In genomic region chr2:230414302-230414701, GRCh38 we compare ENCODE assay signal across 16 cellular contexts. TPM values are rescaled to one million over a fixed set of nuclear protein-coding genes. Genes with fewer than 3 reads are reported as not detected.
DNase-seq lines count a peak whose midpoint lies in the region; ATAC-seq and TF ChIP-seq lines count a peak whose summit lies in the region.
"Had no signal": no experiment of that assay in that cellular context is flagged by ENCODE, and none has a peak within 500 bp of the region (broad histone marks: within the 10 kb centered on the region; RNA-seq: fewer than 3 reads in every experiment).

No MANE protein-coding gene starts in this region.

- H3K4me3 Mint-ChIP-seq in CD4-positive, CD25-positive, alpha-beta regulatory T cell: peak overlapping the region; percentile 94 to 100 (median 98)
- peak overlapping the region; percentile 48 to 99 (median 85) for H3K4me3 Mint-ChIP-seq in CD8-positive, alpha-beta memory T cell
- peak overlapping the region in 7 of 8 donors; percentile 23 to 98 (median 91) for H3K4me3 Mint-ChIP-seq in naive B cell
- H3K4me3 Mint-ChIP-seq in endothelial cell (ENCODE audit: unreplicated experiment): no peak overlapping the region

- H3K4me3 ChIP-seq in CD4-positive, CD25-positive, alpha-beta regulatory T cell (ENCODE audit: low read depth, low read length): no peak overlapping the region
- H3K4me3 ChIP-seq in CD8-positive, alpha-beta memory T cell (ENCODE audit: low read length): no peak overlapping the region
- H3K4me3 ChIP-seq: adrenal gland, upper lobe of right lung had no signal

- H3K27me3 Mint-ChIP-seq in CD4-positive, CD25-positive, alpha-beta regulatory T cell: no peaks in the 10 kb centered on the region
- H3K27me3 Mint-ChIP-seq in CD8-positive, alpha-beta memory T cell: no peaks in the 10 kb centered on the region
- H3K27me3 Mint-ChIP-seq in naive B cell: no peaks in the 10 kb centered on the region
- peaks cover 6% of the 10 kb centered on the region for H3K27me3 Mint-ChIP-seq in endothelial cell (ENCODE audit: unreplicated experiment)

- peaks cover 4% of the 10 kb centered on the region for H3K36me3 Mint-ChIP-seq in CD4-positive, CD25-positive, alpha-beta regulatory T cell
- H3K36me3 Mint-ChIP-seq in CD8-positive, alpha-beta memory T cell: peaks cover 1 to 36% (median 4%) of the 10 kb centered on the region in 3 donors
- H3K36me3 Mint-ChIP-seq in activated naive CD4-positive, alpha-beta T cell treated with anti-CD3 and anti-CD28 coated beads, Interleukin-2, amount 50 U/mL, for 72 hours: peaks cover 32 to 57% of the 10 kb centered on the region in 2 donors
- H3K36me3 Mint-ChIP-seq in naive B cell (peaks cover 11 to 22% of the 10 kb centered on the region in 2 donors), endothelial cell (ENCODE audit: low read depth, unreplicated experiment) (no peaks in the 10 kb centered on the region)

- no peak for TF ChIP-seq CTCF in endothelial cell (IDR thresholded peaks at IDR 0.05; ENCODE audit: unreplicated experiment)

- ATAC-seq in CD4-positive, CD25-positive, alpha-beta regulatory T cell (ENCODE audit: low read depth in 2 of 2): no peak
- no peak for ATAC-seq in activated naive CD4-positive, alpha-beta T cell treated with anti-CD3 and anti-CD28 coated beads, Interleukin-2, amount 50 U/mL, for 72 hours
- ATAC-seq in naive B cell (ENCODE audit: low read depth in 2 of 2) (no peak), HG03280 (IDR thresholded peaks at IDR 0.05; ENCODE audit: unreplicated experiment) (no peak)
- ATAC-seq: upper lobe of right lung had no signal

- no peaks in the 10 kb centered on the region for H3K9me3 Mint-ChIP-seq in CD4-positive, CD25-positive, alpha-beta regulatory T cell
- H3K9me3 Mint-ChIP-seq in CD8-positive, alpha-beta memory T cell: no peaks in the 10 kb centered on the region
- no peaks in the 10 kb centered on the region for H3K9me3 Mint-ChIP-seq in activated naive CD4-positive, alpha-beta T cell treated with anti-CD3 and anti-CD28 coated beads, Interleukin-2, amount 50 U/mL, for 72 hours
- H3K9me3 Mint-ChIP-seq in naive B cell (no peaks in the 10 kb centered on the region), endothelial cell (ENCODE audit: unreplicated experiment) (no peaks in the 10 kb centered on the region)

- CTCF ChIA-PET in CD8-positive, alpha-beta memory T cell (lab: Charles Lee): interaction anchor here (1.1 kb wide), 1 partner anchor 95 kb away, joined by 3 read pairs; no protein-coding TSS in a partner anchor

- H3K27ac Mint-ChIP-seq in CD4-positive, CD25-positive, alpha-beta regulatory T cell: peak overlapping the region; percentile 97 to 100 (median 99)
- peak overlapping the region in 7 of 8 donors; percentile 90 to 100 (median 98) for H3K27ac Mint-ChIP-seq in CD8-positive, alpha-beta memory T cell
- peak overlapping the region; percentile 98 to 100 for H3K27ac Mint-ChIP-seq in activated naive CD4-positive, alpha-beta T cell treated with anti-CD3 and anti-CD28 coated beads, Interleukin-2, amount 50 U/mL, for 72 hours
- H3K27ac Mint-ChIP-seq in naive B cell (peak overlapping the region; percentile 90 to 100 (median 94)), endothelial cell (ENCODE audit: unreplicated experiment) (no peak overlapping the region)

- peaks cover 35 to 80% (median 52%) of the 10 kb centered on the region in 4 donors for H3K4me1 Mint-ChIP-seq in CD4-positive, CD25-positive, alpha-beta regulatory T cell
- peaks cover 60 to 84% (median 82%) of the 10 kb centered on the region in 3 donors for H3K4me1 Mint-ChIP-seq in CD8-positive, alpha-beta memory T cell
- H3K4me1 Mint-ChIP-seq in naive B cell: peaks cover 70 to 83% (median 74%) of the 10 kb centered on the region in 3 donors
- peaks cover 27% of the 10 kb centered on the region for H3K4me1 Mint-ChIP-seq in endothelial cell (ENCODE audit: unreplicated experiment)

- H3K4me1 ChIP-seq in CD4-positive, CD25-positive, alpha-beta regulatory T cell (ENCODE audit: control insufficient read depth, insufficient read depth, low read length, poor library complexity, severe bottlenecking): peaks cover 74% of the 10 kb centered on the region
- peaks cover 51% of the 10 kb centered on the region for H3K4me1 ChIP-seq in CD8-positive, alpha-beta memory T cell (ENCODE audit: insufficient read depth, low read length)

- no peaks in the 10 kb centered on the region for H3K36me3 ChIP-seq in CD4-positive, CD25-positive, alpha-beta regulatory T cell (ENCODE audit: control insufficient read depth, insufficient read depth, low read length)
- no peaks in the 10 kb centered on the region for H3K36me3 ChIP-seq in CD8-positive, alpha-beta memory T cell (ENCODE audit: insufficient read depth, low read length)
- H3K36me3 ChIP-seq: adrenal gland, upper lobe of right lung had no signal

- H3K9me3 ChIP-seq in CD4-positive, CD25-positive, alpha-beta regulatory T cell (ENCODE audit: control insufficient read depth in 2 of 2, low read length in 2 of 2): no peaks in the 10 kb centered on the region
- H3K9me3 ChIP-seq in CD8-positive, alpha-beta memory T cell (ENCODE audit: low read length): no peaks in the 10 kb centered on the region
- H3K9me3 ChIP-seq: adrenal gland, upper lobe of right lung had no signal

- POLR2A ChIA-PET in CD8-positive, alpha-beta memory T cell (lab: Charles Lee): interaction anchor here (0.6 kb wide), 1 partner anchor 297 kb away, joined by 4 read pairs; no protein-coding TSS in a partner anchor

- peak overlapping the region; percentile 94 for H3K27ac ChIP-seq in CD4-positive, CD25-positive, alpha-beta regulatory T cell (ENCODE audit: insufficient read depth, low read length, poor library complexity, severe bottlenecking)
- H3K27ac ChIP-seq in CD8-positive, alpha-beta memory T cell (ENCODE audit: low read depth, low read length): no peak overlapping the region
- H3K27ac ChIP-seq: upper lobe of right lung had no signal

- no peaks in the 10 kb centered on the region for H3K27me3 ChIP-seq in CD4-positive, CD25-positive, alpha-beta regulatory T cell (ENCODE audit: control insufficient read depth, insufficient read depth, low read length)
- H3K27me3 ChIP-seq in CD8-positive, alpha-beta memory T cell (ENCODE audit: insufficient read depth, low read length, poor library complexity, severe bottlenecking): no peaks in the 10 kb centered on the region
- H3K27me3 ChIP-seq: adrenal gland, upper lobe of right lung had no signal

- no peak for DNase-seq in CD4-positive, CD25-positive, alpha-beta regulatory T cell
- no peak for DNase-seq in CD8-positive, alpha-beta memory T cell
- DNase-seq in activated naive CD4-positive, alpha-beta T cell treated with anti-CD3 and anti-CD28 coated beads, Interleukin-2, amount 50 U/mL, for 72 hours (ENCODE audit: low spot score in 2 of 2): no peak
- DNase-seq in naive B cell: no peak
- DNase-seq in NCI-H2107 (lab: John Stamatoyannopoulos, UW): no peak
- DNase-seq in HK-2 (ENCODE audit: unreplicated experiment): no peak
- DNase-seq in endothelial cell (ENCODE audit: low spot score): no peak
- DNase-seq: adrenal gland; caudate nucleus; effector CD8-positive, alpha-beta T cell; hypothalamus; MV-4-11; NCI-H2029 treated with DMSO at 0.1 percent for 48 hours; NCI-H526; upper lobe of right lung had no signal

RNA-seq across cellular contexts. Expression of gene SP100, which starts 1.7 kb away (rescaled TPM):
- 335 TPM for total RNA-seq in CD4-positive, CD25-positive, alpha-beta regulatory T cell
- 100 to 1,000 TPM; 116 to 130 (median 122) TPM for polyA plus RNA-seq in CD4-positive, CD25-positive, alpha-beta regulatory T cell
- total RNA-seq in CD8-positive, alpha-beta memory T cell: 10 to 100 TPM; 82.7 to 84.4 TPM
- 209 TPM for polyA plus RNA-seq in CD8-positive, alpha-beta memory T cell
- total RNA-seq in activated naive CD4-positive, alpha-beta T cell treated with anti-CD3 and anti-CD28 coated beads, Interleukin-2, amount 50 U/mL, for 72 hours: 100 to 1,000 TPM; 139 to 220 TPM
- 100 to 1,000 TPM; 188 to 428 (median 231) TPM for polyA plus RNA-seq in naive B cell (ENCODE audit: low read depth in 6 of 6)
- 8.3 TPM for total RNA-seq in endothelial cell (ENCODE audit: unreplicated experiment)
